ENCODE assay signal across 8 cellular contexts in the genomic region with DNA sequence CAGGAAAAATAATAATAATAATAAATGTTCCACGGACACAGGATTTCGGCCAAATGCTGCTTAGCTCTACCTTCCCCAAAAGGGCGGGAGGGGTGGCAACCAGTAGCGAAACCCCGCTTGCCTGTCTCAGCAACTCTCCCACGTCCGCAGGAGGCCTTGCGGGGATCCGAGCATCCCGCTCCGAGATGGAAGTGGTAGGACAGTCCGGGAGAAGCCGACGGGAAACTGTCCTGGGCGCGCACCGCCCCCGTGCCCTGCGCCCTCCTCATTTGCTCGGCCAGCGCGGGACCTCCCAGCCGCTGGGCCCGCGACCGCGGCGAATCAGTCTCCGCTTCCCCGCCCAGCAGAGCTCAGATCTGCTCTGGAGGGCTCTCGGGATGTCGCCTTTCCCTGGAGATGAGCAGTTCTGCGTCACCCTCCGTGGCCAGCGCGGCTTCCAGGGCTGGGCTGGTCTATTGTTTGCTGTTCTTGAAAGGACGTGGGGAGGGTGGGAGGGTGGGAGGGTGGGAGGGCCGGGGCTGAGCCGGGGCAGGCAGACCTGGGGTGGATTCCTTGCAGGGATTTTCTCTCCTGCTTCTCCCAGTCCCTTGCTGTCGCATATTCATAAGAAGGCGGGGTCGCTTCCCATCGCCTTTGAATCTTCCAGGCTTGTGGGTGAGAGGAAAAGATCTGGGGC. TPM values are rescaled to one million over a fixed set of nuclear protein-coding genes. Genes with fewer than 3 reads are reported as not detected.
DNase-seq lines count a peak whose midpoint lies in the region; ATAC-seq and TF ChIP-seq lines count a peak whose summit lies in the region.

No MANE protein-coding gene starts in this region.

- no peaks in the 10 kb centered on the region for H3K36me3 ChIP-seq in naive thymus-derived CD4-positive, alpha-beta T cell (ENCODE audit: control insufficient read depth in 2 of 3, insufficient read depth in 3 of 3, low read length in 3 of 3)
- H3K36me3 ChIP-seq in mucosa of descending colon (ENCODE audit: low read depth): no peaks in the 10 kb centered on the region

- peak overlapping the region; percentile 48 for H3K4me3 ChIP-seq in AG10803 (ENCODE audit: low read length)
- H3K4me3 ChIP-seq in naive thymus-derived CD4-positive, alpha-beta T cell (ENCODE audit: low read length): no peak overlapping the region
- H3K4me3 ChIP-seq in mucosa of descending colon: no peak overlapping the region

- H3K4me3 Mint-ChIP-seq in endothelial cell (ENCODE audit: unreplicated experiment): peak overlapping the region; percentile 82
- peak overlapping the region in 7 of 10 donors; percentile 1 to 55 (median 24) for H3K4me3 Mint-ChIP-seq in naive thymus-derived CD4-positive, alpha-beta T cell

- TF ChIP-seq CTCF in AG10803 (conservative IDR thresholded peaks at IDR 0.05; ENCODE audit: low read length) (no peak), endothelial cell (IDR thresholded peaks at IDR 0.05; ENCODE audit: unreplicated experiment) (no peak), mucosa of descending colon (IDR thresholded peaks at IDR 0.05) (no peak)

- POLR2A ChIA-PET in naive thymus-derived CD4-positive, alpha-beta T cell (lab: Charles Lee): no interaction called here

- H3K27me3 ChIP-seq in naive thymus-derived CD4-positive, alpha-beta T cell (ENCODE audit: control insufficient read depth in 2 of 2, insufficient read depth in 2 of 2, low read length in 2 of 2): no peaks in the 10 kb centered on the region

- CTCF ChIA-PET in naive thymus-derived CD4-positive, alpha-beta T cell (lab: Charles Lee): no interaction called here

- ATAC-seq in naive thymus-derived CD4-positive, alpha-beta T cell: no peak
- ATAC-seq in mucosa of descending colon: no peak
- no peak for ATAC-seq in esophagus mucosa
- ATAC-seq in GM21381 (IDR thresholded peaks at IDR 0.05; ENCODE audit: unreplicated experiment): no peak

- H3K36me3 Mint-ChIP-seq in endothelial cell (ENCODE audit: low read depth, unreplicated experiment): peaks cover 3% of the 10 kb centered on the region
- H3K36me3 Mint-ChIP-seq in naive thymus-derived CD4-positive, alpha-beta T cell: peaks cover 0 to 10% (median 3%) of the 10 kb centered on the region in 5 donors

- peaks cover 8% of the 10 kb centered on the region for H3K27me3 Mint-ChIP-seq in endothelial cell (ENCODE audit: unreplicated experiment)
- H3K27me3 Mint-ChIP-seq in naive thymus-derived CD4-positive, alpha-beta T cell: peaks cover 66 to 85% (median 75%) of the 10 kb centered on the region in 5 donors

- H3K27ac Mint-ChIP-seq in endothelial cell (ENCODE audit: unreplicated experiment): peak overlapping the region; percentile 7
- no peak overlapping the region for H3K27ac Mint-ChIP-seq in naive thymus-derived CD4-positive, alpha-beta T cell

- H3K9me3 ChIP-seq in naive thymus-derived CD4-positive, alpha-beta T cell (ENCODE audit: control insufficient read depth in 2 of 3, low read length in 3 of 3): no peaks in the 10 kb centered on the region
- H3K9me3 ChIP-seq in mucosa of descending colon: no peaks in the 10 kb centered on the region

- H3K9me3 Mint-ChIP-seq in endothelial cell (ENCODE audit: unreplicated experiment): no peaks in the 10 kb centered on the region
- peaks cover 5 to 35% (median 16%) of the 10 kb centered on the region in 11 donors for H3K9me3 Mint-ChIP-seq in naive thymus-derived CD4-positive, alpha-beta T cell

- intact Hi-C loops in naive thymus-derived CD4-positive, alpha-beta T cell (cut with micrococcal nuclease): no loop called here
- intact Hi-C loops in mucosa of descending colon (cut with DNase I, micrococcal nuclease): no loop called here

- H3K4me1 Mint-ChIP-seq in endothelial cell (ENCODE audit: unreplicated experiment): peaks cover 2% of the 10 kb centered on the region
- peaks cover 0 to 14% (median 4%) of the 10 kb centered on the region in 7 donors for H3K4me1 Mint-ChIP-seq in naive thymus-derived CD4-positive, alpha-beta T cell

- DNase-seq in AG10803 (ENCODE audit: low read depth) (peak; percentile 12), M059J (ENCODE audit: low read depth) (peak; percentile 18), endothelial cell (ENCODE audit: low spot score) (peak; percentile 63), mucosa of descending colon (no peak), HuH-7 (ENCODE audit: low spot score) (no peak)
- DNase-seq in naive thymus-derived CD4-positive, alpha-beta T cell: no peak

- no peaks in the 10 kb centered on the region for H3K4me1 ChIP-seq in naive thymus-derived CD4-positive, alpha-beta T cell (ENCODE audit: control insufficient read depth in 2 of 2, insufficient read depth in 2 of 2, low read length in 2 of 2)
- no peaks in the 10 kb centered on the region for H3K4me1 ChIP-seq in mucosa of descending colon (ENCODE audit: low read depth)

- no peak overlapping the region for H3K27ac ChIP-seq in naive thymus-derived CD4-positive, alpha-beta T cell (ENCODE audit: low read depth, low read length)

RNA-seq across cellular contexts. Expression of a gene that starts 48.8 kb away (rescaled TPM):
- total RNA-seq in M059J (2014; rRNA removed; shearing (Covaris generic)): 0.02 and 0.15 TPM in 2 replicates
- total RNA-seq in endothelial cell (ENCODE audit: unreplicated experiment) (0.44 TPM), mucosa of descending colon (under 1 TPM in 2 of 3 donors, not detected in 1; 0.17 to 0.22 TPM), esophagus mucosa (0.12 TPM)
- under 1 TPM; 0.21 to 0.87 (median 0.27) TPM for total RNA-seq in naive thymus-derived CD4-positive, alpha-beta T cell
- polyA plus RNA-seq in naive thymus-derived CD4-positive, alpha-beta T cell: under 1 TPM; 0.13 to 0.21 TPM

Comparison
In these comparisons a context has a peak if more than half of its experiments do, and no peak if none do; other contexts are left out.
1. DNase-seq: peak in AG10803 (single experiment), M059J (single experiment) and endothelial cell (single experiment); none in naive thymus-derived CD4-positive, alpha-beta T cell (0 of 9), mucosa of descending colon (0 of 3) and HuH-7 (single experiment).